8 cellular contexts compared by ENCODE assay signal in genomic region chrX:57573754-57574153, GRCh38. TPM values are rescaled to one million over a fixed set of nuclear protein-coding genes. Genes with fewer than 3 reads are reported as not detected.
DNase-seq lines count a peak whose midpoint lies in the region; ATAC-seq and TF ChIP-seq lines count a peak whose summit lies in the region.

No MANE protein-coding gene starts in this region.

- H3K36me3 ChIP-seq in CD4-positive, CD25-positive, alpha-beta regulatory T cell (ENCODE audit: control insufficient read depth, insufficient read depth, low read length), result no peaks in the 10 kb centered on the region

- no peak overlapping the region for H3K27ac ChIP-seq in CD4-positive, CD25-positive, alpha-beta regulatory T cell (ENCODE audit: insufficient read depth, low read length, poor library complexity, severe bottlenecking)

- H3K4me3 ChIP-seq in CD4-positive, CD25-positive, alpha-beta regulatory T cell (ENCODE audit: low read depth, low read length), result no peak overlapping the region
- no peak overlapping the region for H3K4me3 ChIP-seq in fibroblast of villous mesenchyme (ENCODE audit: low read depth, low read length)

- no peak overlapping the region for H3K27ac Mint-ChIP-seq in CD4-positive, CD25-positive, alpha-beta regulatory T cell

- TF ChIP-seq CTCF in fibroblast of villous mesenchyme (IDR thresholded peaks at IDR 0.05; ENCODE audit: insufficient read depth, low read depth, low read length), result peak; percentile 46

- peak in 1 of 2 donors; percentile 28 for ATAC-seq in CD4-positive, CD25-positive, alpha-beta regulatory T cell (ENCODE audit: low read depth in 2 of 2)
- peak; percentile 75 for ATAC-seq in GM18907 (IDR thresholded peaks at IDR 0.05; ENCODE audit: unreplicated experiment)

- H3K9me3 Mint-ChIP-seq in CD4-positive, CD25-positive, alpha-beta regulatory T cell, result peaks cover 0 to 1% (median 0%) of the 10 kb centered on the region in 7 donors

- peak in 2 of 3 donors; percentile 19 to 31 for DNase-seq in CD4-positive, CD25-positive, alpha-beta regulatory T cell
- DNase-seq in RPMI7951 (ENCODE audit: low read depth) (peak; percentile 10), fibroblast of villous mesenchyme (ENCODE audit: low read depth) (peak; percentile 10), GM19238 (ENCODE audit: insufficient read length, low spot score) (no peak), NCI-H510A treated with DMSO at 0.1 percent for 48 hours (lab: John Stamatoyannopoulos, UW) (no peak), NCI-H226 (no peak), LoVo (ENCODE audit: low spot score) (no peak)

- H3K36me3 Mint-ChIP-seq in CD4-positive, CD25-positive, alpha-beta regulatory T cell, result no peaks in the 10 kb centered on the region

- peaks cover 0 to 2% (median 0%) of the 10 kb centered on the region in 4 donors for H3K4me1 Mint-ChIP-seq in CD4-positive, CD25-positive, alpha-beta regulatory T cell

- H3K27me3 Mint-ChIP-seq in CD4-positive, CD25-positive, alpha-beta regulatory T cell, result peaks cover 5% of the 10 kb centered on the region

- H3K4me3 Mint-ChIP-seq in CD4-positive, CD25-positive, alpha-beta regulatory T cell, result no peak overlapping the region

- no peaks in the 10 kb centered on the region for H3K9me3 ChIP-seq in CD4-positive, CD25-positive, alpha-beta regulatory T cell (ENCODE audit: control insufficient read depth in 2 of 2, low read length in 2 of 2)

- no peaks in the 10 kb centered on the region for H3K4me1 ChIP-seq in CD4-positive, CD25-positive, alpha-beta regulatory T cell (ENCODE audit: control insufficient read depth, insufficient read depth, low read length, poor library complexity, severe bottlenecking)

- H3K27me3 ChIP-seq in CD4-positive, CD25-positive, alpha-beta regulatory T cell (ENCODE audit: control insufficient read depth, insufficient read depth, low read length), result no peaks in the 10 kb centered on the region

RNA-seq across cellular contexts. Expression of gene ZXDB, which starts 18.1 kb away (rescaled TPM):
- total RNA-seq in CD4-positive, CD25-positive, alpha-beta regulatory T cell, result 21.3 TPM
- polyA plus RNA-seq in CD4-positive, CD25-positive, alpha-beta regulatory T cell, result 1 to 10 TPM; 2.9 to 7.3 (median 4.9) TPM
- 5.1 and 5.2 TPM in 2 replicates for total RNA-seq in RPMI7951 (2014; rRNA removed; shearing (Covaris generic))
- total RNA-seq in fibroblast of villous mesenchyme, result 7.7 and 10.4 TPM in 2 replicates

Comparison
In these comparisons a context has a peak if more than half of its experiments do, and no peak if none do; other contexts are left out.
1. DNase-seq: peak in CD4-positive, CD25-positive, alpha-beta regulatory T cell (2 of 3), RPMI7951 (single experiment) and fibroblast of villous mesenchyme (single experiment); none in GM19238 (single experiment), NCI-H510A treated with DMSO at 0.1 percent for 48 hours (single experiment), NCI-H226 (single experiment) and LoVo (single experiment).